Comparison of ENCODE assay signal across 8 cellular contexts in genomic region chr22:42933783-42934144, GRCh38.
DNase-seq lines count a peak whose midpoint lies in the region; ATAC-seq and TF ChIP-seq lines count a peak whose summit lies in the region.

No MANE protein-coding gene starts in this region.

- peak overlapping the region; percentile 38 for H3K27ac Mint-ChIP-seq in nephron progenitor cell

- no peaks in the 10 kb centered on the region for H3K9me3 Mint-ChIP-seq in nephron progenitor cell

- H3K27me3 Mint-ChIP-seq in nephron progenitor cell (ENCODE audit: low read depth, poor library complexity) = peaks cover 3% of the 10 kb centered on the region

- no peak for ATAC-seq in HG03280 (IDR thresholded peaks at IDR 0.05; ENCODE audit: unreplicated experiment)
- ATAC-seq in HG03439 (IDR thresholded peaks at IDR 0.05; ENCODE audit: unreplicated experiment) = no peak

- H3K27ac ChIP-seq in epithelial cell of prostate = peak overlapping the region; percentile 5

- H3K4me1 Mint-ChIP-seq in nephron progenitor cell = peaks cover 55% of the 10 kb centered on the region

- H3K36me3 Mint-ChIP-seq in nephron progenitor cell (ENCODE audit: low read depth) = peaks cover 4% of the 10 kb centered on the region

- DNase-seq in GM04504 (ENCODE audit: low read depth) = peak; percentile 88
- DNase-seq in SK-MEL-5 (ENCODE audit: low read depth, low spot score) = peak; percentile 90
- DNase-seq in epithelial cell of prostate (ENCODE audit: low read depth, low spot score) = no peak
- no peak for DNase-seq in nephron progenitor cell
- no peak for DNase-seq in COR-L47 (lab: John Stamatoyannopoulos, UW)
- DNase-seq in central memory CD4-positive, alpha-beta T cell = no peak

- no peak for TF ChIP-seq CTCF in nephron progenitor cell (IDR thresholded peaks at IDR 0.05)

- in situ Hi-C loops in SK-MEL-5 (cut with HindIII; ENCODE audit: low pct_unique_long_range_greater_than_20kb, low sequenced_read_pairs) = no loop called here

- H3K4me3 Mint-ChIP-seq in nephron progenitor cell = no peak overlapping the region

Comparison
In these comparisons a context has a peak if more than half of its experiments do, and no peak if none do; other contexts are left out.
1. DNase-seq: peak in GM04504 (single experiment) and SK-MEL-5 (single experiment); none in epithelial cell of prostate (single experiment), nephron progenitor cell (single experiment), COR-L47 (single experiment) and central memory CD4-positive, alpha-beta T cell (single experiment).